In the genomic region with DNA sequence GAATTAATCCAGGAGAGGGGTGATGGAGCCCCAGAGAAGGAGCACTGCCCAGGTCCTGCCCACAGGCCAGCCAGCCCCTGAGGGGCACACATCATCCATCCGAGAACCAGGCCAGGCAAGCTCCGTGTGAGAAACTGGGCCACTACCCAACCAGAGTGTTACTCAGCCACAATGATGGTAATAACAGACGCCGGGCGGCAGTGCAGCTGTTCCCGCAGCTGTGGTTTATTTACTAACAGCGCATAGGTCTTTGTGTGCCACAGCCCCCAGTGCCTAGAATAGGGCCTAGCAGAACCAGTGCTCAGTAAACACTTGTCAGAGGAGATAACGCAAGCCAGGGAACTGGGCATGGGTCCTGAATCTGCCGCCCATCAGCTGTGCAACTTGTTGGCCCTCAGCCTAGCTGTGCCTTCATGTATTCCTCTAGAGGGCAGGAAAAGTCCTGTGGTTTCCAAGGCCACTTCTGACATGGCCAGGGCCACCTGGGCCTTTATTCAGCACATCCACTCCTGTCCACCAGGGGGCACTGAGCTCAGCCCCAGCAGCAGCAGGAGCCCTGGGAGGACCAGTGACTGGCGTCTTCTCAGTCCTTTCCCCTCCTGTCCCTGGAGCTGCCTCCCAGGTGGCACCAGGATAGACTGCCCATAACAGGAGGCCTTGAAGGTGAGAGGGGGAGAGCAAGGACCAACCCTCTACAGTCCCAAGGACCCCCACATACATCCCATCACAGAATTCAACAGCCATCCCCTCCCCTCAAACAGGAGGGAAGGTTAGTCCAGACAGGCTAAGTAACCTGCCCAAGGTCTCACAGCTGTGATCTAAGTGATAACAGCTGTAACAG, we compare ENCODE assay signal across 8 cellular contexts. TPM values are rescaled to one million over a fixed set of nuclear protein-coding genes. Genes with fewer than 3 reads are reported as not detected.
DNase-seq lines count a peak whose midpoint lies in the region; ATAC-seq and TF ChIP-seq lines count a peak whose summit lies in the region.

No MANE protein-coding gene starts in this region.

- peaks cover 26% of the 10 kb centered on the region for H3K36me3 Mint-ChIP-seq in activated naive CD8-positive, alpha-beta T cell treated with anti-CD3 and anti-CD28 coated beads, Interleukin-2, amount 50 U/mL, for 24 hours (ENCODE audit: low read depth)

- no peak for TF ChIP-seq POLR2A in GM18505 (IDR thresholded peaks at IDR 0.05; ENCODE audit: borderline replicate concordance, extremely low read depth, insufficient read depth, insufficient read length)

- peak overlapping the region; percentile 52 for H3K4me3 Mint-ChIP-seq in activated naive CD8-positive, alpha-beta T cell treated with anti-CD3 and anti-CD28 coated beads, Interleukin-2, amount 50 U/mL, for 24 hours

- no peak overlapping the region for H3K27ac ChIP-seq in right atrium auricular region

- DNase-seq in EL (peak; percentile 76), MG63 (peak; percentile 76), SW480 (ENCODE audit: low spot score) (peak; percentile 84), right atrium auricular region (ENCODE audit: low spot score) (no peak)
- DNase-seq in activated naive CD8-positive, alpha-beta T cell treated with anti-CD3 and anti-CD28 coated beads, Interleukin-2, amount 50 U/mL, for 24 hours: peak; percentile 77
- DNase-seq in stimulated activated CD4-positive, alpha-beta T cell treated with anti-CD3 and anti-CD28 coated beads, Interleukin-12 subunit alpha, Interleukin-12 subunit beta, amount 100 ng/mL, for 4 hours: peak; percentile 62

- ATAC-seq in activated naive CD8-positive, alpha-beta T cell treated with anti-CD3 and anti-CD28 coated beads, Interleukin-2, amount 50 U/mL, for 24 hours: peak; percentile 9
- ATAC-seq in GM18505 (IDR thresholded peaks at IDR 0.05; ENCODE audit: unreplicated experiment) (no peak), GM21529 (IDR thresholded peaks at IDR 0.05; ENCODE audit: unreplicated experiment) (no peak)

- H3K27me3 ChIP-seq in MG63 (no peaks in the 10 kb centered on the region), right atrium auricular region (no peaks in the 10 kb centered on the region)

- H3K4me1 Mint-ChIP-seq in activated naive CD8-positive, alpha-beta T cell treated with anti-CD3 and anti-CD28 coated beads, Interleukin-2, amount 50 U/mL, for 24 hours: peaks cover 50% of the 10 kb centered on the region

- no peak overlapping the region for H3K27ac Mint-ChIP-seq in activated naive CD8-positive, alpha-beta T cell treated with anti-CD3 and anti-CD28 coated beads, Interleukin-2, amount 50 U/mL, for 24 hours

- peak; percentile 67 to 82 for TF ChIP-seq CTCF in right atrium auricular region (IDR thresholded peaks at IDR 0.05)

- peaks cover 62% of the 10 kb centered on the region for H3K36me3 ChIP-seq in MG63
- peaks cover 14% of the 10 kb centered on the region for H3K36me3 ChIP-seq in right atrium auricular region

- peaks cover 0 to 34% of the 10 kb centered on the region in 2 donors for H3K4me1 ChIP-seq in right atrium auricular region

- H3K27me3 Mint-ChIP-seq in activated naive CD8-positive, alpha-beta T cell treated with anti-CD3 and anti-CD28 coated beads, Interleukin-2, amount 50 U/mL, for 24 hours: no peaks in the 10 kb centered on the region

- no peaks in the 10 kb centered on the region for H3K9me3 ChIP-seq in MG63
- H3K9me3 ChIP-seq in right atrium auricular region: no peaks in the 10 kb centered on the region

- no peaks in the 10 kb centered on the region for H3K9me3 Mint-ChIP-seq in activated naive CD8-positive, alpha-beta T cell treated with anti-CD3 and anti-CD28 coated beads, Interleukin-2, amount 50 U/mL, for 24 hours

- H3K4me3 ChIP-seq in MG63 (no peak overlapping the region; the same call in 1 of the 2 replicates), right atrium auricular region (no peak overlapping the region)

RNA-seq across cellular contexts. Expression of a gene that starts 2.1 kb away (rescaled TPM):
- total RNA-seq in MG63 (2014; rRNA removed; shearing (Covaris generic); ENCODE audit: low replicate concordance): 52.9 and 53.3 TPM in 2 replicates
- total RNA-seq in right atrium auricular region: 1 to 10 TPM; 1.6 to 1.8 TPM

RNA-seq across cellular contexts. Expression of a gene that starts 6.0 kb away (rescaled TPM):
- 914 and 924 TPM in 2 replicates for total RNA-seq in MG63 (2014; rRNA removed; shearing (Covaris generic); ENCODE audit: low replicate concordance)
- 10 to 100 TPM; 26.7 to 44.3 TPM for total RNA-seq in right atrium auricular region

RNA-seq across cellular contexts. Expression of a gene that starts 6.1 kb away (rescaled TPM):
- total RNA-seq in MG63 (2014; rRNA removed; shearing (Covaris generic); ENCODE audit: low replicate concordance): 50.3 and 61.3 TPM in 2 replicates
- 10 to 100 TPM; 14.8 to 14.9 TPM for total RNA-seq in right atrium auricular region

RNA-seq across cellular contexts. Expression of a gene that starts 41.9 kb away (rescaled TPM):
- total RNA-seq in MG63 (2014; rRNA removed; shearing (Covaris generic); ENCODE audit: low replicate concordance): 296 and 502 TPM in 2 replicates
- total RNA-seq in right atrium auricular region: 100 to 1,000 TPM; 128 to 134 TPM

RNA-seq across cellular contexts. Expression of a gene that starts 48.2 kb away (rescaled TPM):
- total RNA-seq in MG63 (2014; rRNA removed; shearing (Covaris generic); ENCODE audit: low replicate concordance): 10.7 and 16.7 TPM in 2 replicates
- total RNA-seq in right atrium auricular region: 1 to 10 TPM; 3.1 to 6.8 TPM

Comparison
In these comparisons a context has a peak if more than half of its experiments do, and no peak if none do; other contexts are left out.
1. RNA of a gene that starts 2.1 kb away (total RNA-seq): 52.9 to 53.3 TPM in MG63; 1.6 to 1.8 TPM in right atrium auricular region; every median in the first group is over 10 times any median in the second.
2. RNA of a gene that starts 6.0 kb away (total RNA-seq): 914 to 924 TPM in MG63; 26.7 to 44.3 TPM in right atrium auricular region; every median in the first group is over 10 times any median in the second.